In the genomic region with DNA sequence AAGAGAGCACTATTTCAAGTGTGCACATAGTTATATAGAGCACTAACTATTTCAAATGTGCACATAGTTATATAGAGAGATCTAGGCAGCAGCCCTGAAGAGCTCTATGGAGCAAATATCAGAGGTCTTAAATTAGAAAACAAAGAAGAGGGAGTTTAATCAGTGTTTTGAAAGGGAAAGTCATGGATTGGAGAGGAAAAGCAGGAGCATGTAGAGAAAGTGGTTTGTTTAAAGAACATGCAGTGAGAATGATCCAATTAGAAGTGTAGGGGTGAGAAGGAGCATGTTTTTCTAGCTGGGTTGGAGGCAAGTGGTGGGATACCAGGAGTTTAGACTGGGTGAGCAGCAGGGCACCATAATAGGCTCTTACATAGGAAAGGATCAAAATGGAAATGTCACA, we compare ENCODE assay signal across 27 cellular contexts.
A peak's percentile ranks its signal among the peaks of the same experiment; 100 is the strongest.
DNase-seq lines count a peak whose midpoint lies in the region; TF ChIP-seq lines count a peak whose summit lies in the region.
"Had no signal": no experiment of that assay in that cellular context is flagged by ENCODE, and none has a peak within 500 bp of the region (broad histone marks: within the 10 kb centered on the region; RNA-seq: fewer than 3 reads in every experiment).

No MANE protein-coding gene starts in this region.

- DNase-seq in inferior parietal cortex (ENCODE audit: extremely low spot score), result no peak
- DNase-seq: 8988T; ACHN; AML-193; BE2C; C1 segment of cervical spinal cord; Caco-2; Calu3; CD4-positive, alpha-beta memory T cell; CD4-positive, alpha-beta T cell; CD4-positive, CD25-positive, alpha-beta regulatory T cell; CD8-positive, alpha-beta memory T cell; CD8-positive, alpha-beta T cell; COR-L47; DMS 273 treated with DMSO at 0.1 percent for 48 hours; DMS153; DMS53; DMS79; DMS79 treated with DMSO at 0.1 percent for 48 hours; DND-41; EL had no signal

- POLR2A ChIA-PET in HEK293 (lab: Yijun Ruan, JAX), result no interaction called here

- no peaks in the 10 kb centered on the region for H3K36me3 ChIP-seq in HEK293 (ENCODE audit: control insufficient read depth in 2 of 2, insufficient read depth in 1 of 2, low read length in 2 of 2)
- H3K36me3 ChIP-seq: BE2C had no signal

- no peak for TF ChIP-seq CTCF in HEK293 (tag by site-specific recombination; IDR thresholded peaks at IDR 0.05)

- CTCF ChIA-PET in HEK293 (lab: Yijun Ruan, JAX), result interaction anchor here (0.6 to 1.1 kb wide), 2 partner anchors 14 to 34 kb away, joined by 3 to 4 read pairs; no protein-coding TSS in a partner anchor

- no peak overlapping the region for H3K4me3 ChIP-seq in HEK293 (ENCODE audit: low read depth, low read length)
- H3K4me3 ChIP-seq: A549; BLaER1; BLaER1 treated with 17β-estradiol and CSF1 and Interleukin-3, amounts not matched to agents 10 nM and 100 nM had no signal

- no peak overlapping the region for H3K27ac ChIP-seq in HEK293 (ENCODE audit: extremely low read depth, low read depth, low read length)
- H3K27ac ChIP-seq: 22Rv1; A549; BLaER1; BLaER1 treated with 17β-estradiol and CSF1 and Interleukin-3, amounts not matched to agents 10 nM and 100 nM; C4-2B had no signal

- H3K4me1 ChIP-seq in HEK293 (ENCODE audit: control insufficient read depth, insufficient read depth, low read length), result no peaks in the 10 kb centered on the region
- H3K4me1 ChIP-seq: A549, BE2C, BLaER1, Caco-2 had no signal

- no peaks in the 10 kb centered on the region for H3K9me3 ChIP-seq in HEK293 (ENCODE audit: control insufficient read depth, insufficient read depth, low read depth, low read length)
- H3K9me3 ChIP-seq: A549; BE2C; BLaER1; BLaER1 treated with 17β-estradiol and CSF1 and Interleukin-3, amounts not matched to agents 10 nM and 100 nM; Caco-2 had no signal

TF ChIP-seq in HEK293, 187 proteins besides CTCF, POLR2A, EP300 and RAD21:
- TF ChIP-seq KLF16 (tag by site-specific recombination; IDR thresholded peaks at IDR 0.05) (no peak), ZNF138 (tag by site-specific recombination; IDR thresholded peaks at IDR 0.05; ENCODE audit: borderline replicate concordance) (no peak), ZNF747 (tag by site-specific recombination; IDR thresholded peaks at IDR 0.05) (no peak), PRDM1 (tag by site-specific recombination; IDR thresholded peaks at IDR 0.05) (peak; percentile 91), ZNF558 (tag by site-specific recombination; IDR thresholded peaks at IDR 0.05) (no peak), ZFHX2 (tag by site-specific recombination; conservative IDR thresholded peaks at IDR 0.05) (no peak)
- TF ChIP-seq, protein P1, sequence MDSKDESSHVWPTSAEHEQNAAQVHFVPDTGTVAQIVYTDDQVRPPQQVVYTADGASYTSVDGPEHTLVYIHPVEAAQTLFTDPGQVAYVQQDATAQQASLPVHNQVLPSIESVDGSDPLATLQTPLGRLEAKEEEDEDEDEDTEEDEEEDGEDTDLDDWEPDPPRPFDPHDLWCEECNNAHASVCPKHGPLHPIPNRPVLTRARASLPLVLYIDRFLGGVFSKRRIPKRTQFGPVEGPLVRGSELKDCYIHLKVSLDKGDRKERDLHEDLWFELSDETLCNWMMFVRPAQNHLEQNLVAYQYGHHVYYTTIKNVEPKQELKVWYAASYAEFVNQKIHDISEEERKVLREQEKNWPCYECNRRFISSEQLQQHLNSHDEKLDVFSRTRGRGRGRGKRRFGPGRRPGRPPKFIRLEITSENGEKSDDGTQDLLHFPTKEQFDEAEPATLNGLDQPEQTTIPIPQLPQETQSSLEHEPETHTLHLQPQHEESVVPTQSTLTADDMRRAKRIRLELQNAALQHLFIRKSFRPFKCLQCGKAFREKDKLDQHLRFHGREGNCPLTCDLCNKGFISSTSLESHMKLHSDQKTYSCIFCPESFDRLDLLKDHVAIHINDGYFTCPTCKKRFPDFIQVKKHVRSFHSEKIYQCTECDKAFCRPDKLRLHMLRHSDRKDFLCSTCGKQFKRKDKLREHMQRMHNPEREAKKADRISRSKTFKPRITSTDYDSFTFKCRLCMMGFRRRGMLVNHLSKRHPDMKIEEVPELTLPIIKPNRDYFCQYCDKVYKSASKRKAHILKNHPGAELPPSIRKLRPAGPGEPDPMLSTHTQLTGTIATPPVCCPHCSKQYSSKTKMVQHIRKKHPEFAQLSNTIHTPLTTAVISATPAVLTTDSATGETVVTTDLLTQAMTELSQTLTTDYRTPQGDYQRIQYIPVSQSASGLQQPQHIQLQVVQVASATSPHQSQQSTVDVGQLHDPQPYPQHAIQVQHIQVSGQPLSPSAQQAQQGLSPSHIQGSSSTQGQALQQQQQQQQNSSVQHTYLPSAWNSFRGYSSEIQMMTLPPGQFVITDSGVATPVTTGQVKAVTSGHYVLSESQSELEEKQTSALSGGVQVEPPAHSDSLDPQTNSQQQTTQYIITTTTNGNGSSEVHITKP (tag by site-specific recombination; IDR thresholded peaks at IDR 0.05), result peak; percentile 68
- TF ChIP-seq, protein P2, sequence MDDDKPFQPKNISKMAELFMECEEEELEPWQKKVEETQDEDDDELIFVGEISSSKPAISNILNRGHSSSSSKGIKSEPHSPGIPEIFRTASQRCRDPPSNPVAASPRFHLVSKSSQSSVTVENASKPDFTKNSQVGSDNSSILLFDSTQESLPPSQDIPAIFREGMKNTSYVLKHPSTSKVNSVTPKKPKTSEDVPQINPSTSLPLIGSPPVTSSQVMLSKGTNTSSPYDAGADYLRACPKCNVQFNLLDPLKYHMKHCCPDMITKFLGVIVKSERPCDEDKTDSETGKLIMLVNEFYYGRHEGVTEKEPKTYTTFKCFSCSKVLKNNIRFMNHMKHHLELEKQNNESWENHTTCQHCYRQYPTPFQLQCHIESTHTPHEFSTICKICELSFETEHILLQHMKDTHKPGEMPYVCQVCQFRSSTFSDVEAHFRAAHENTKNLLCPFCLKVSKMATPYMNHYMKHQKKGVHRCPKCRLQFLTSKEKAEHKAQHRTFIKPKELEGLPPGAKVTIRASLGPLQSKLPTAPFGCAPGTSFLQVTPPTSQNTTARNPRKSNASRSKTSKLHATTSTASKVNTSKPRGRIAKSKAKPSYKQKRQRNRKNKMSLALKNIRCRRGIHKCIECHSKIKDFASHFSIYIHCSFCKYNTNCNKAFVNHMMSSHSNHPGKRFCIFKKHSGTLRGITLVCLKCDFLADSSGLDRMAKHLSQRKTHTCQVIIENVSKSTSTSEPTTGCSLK (tag by site-specific recombination; IDR thresholded peaks at IDR 0.05), result no peak
